Comparison of ENCODE assay signal across 31 cellular contexts in the genomic region with DNA sequence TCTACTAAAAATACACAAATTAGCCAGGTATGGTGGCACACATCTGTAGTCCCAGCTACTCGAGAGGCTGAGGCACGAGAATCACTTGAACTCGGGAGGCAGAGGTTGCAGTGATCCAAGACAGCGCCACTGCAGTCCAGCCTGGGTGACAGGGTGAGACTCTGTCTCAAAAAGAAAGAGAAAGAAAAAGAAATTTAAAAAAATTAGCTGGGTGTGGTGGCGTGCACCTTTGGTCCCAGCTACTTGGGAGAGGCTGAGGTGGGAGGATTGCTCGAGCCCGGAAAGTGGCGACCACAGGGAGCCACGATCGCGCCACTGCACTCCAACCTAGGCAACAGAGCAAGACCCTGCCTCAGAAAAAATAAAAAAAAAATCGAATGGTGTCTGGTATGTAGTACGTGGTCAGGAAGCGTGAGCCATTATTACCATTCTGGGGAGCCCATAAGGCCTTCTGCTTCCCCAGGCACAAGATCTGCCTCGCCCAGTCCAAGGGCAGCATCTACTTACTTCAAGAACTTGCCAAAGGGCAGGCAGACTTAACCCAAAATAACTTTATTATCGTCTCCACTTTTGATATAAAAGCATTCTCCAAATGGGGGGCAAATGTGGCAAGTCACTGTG. TPM values are rescaled to one million over a fixed set of nuclear protein-coding genes. Genes with fewer than 3 reads are reported as not detected.
"Had no signal": no experiment of that assay in that cellular context is flagged by ENCODE, and none has a peak within 500 bp of the region (broad histone marks: within the 10 kb centered on the region; RNA-seq: fewer than 3 reads in every experiment).

No MANE protein-coding gene starts in this region.

- H3K4me3 Mint-ChIP-seq: activated CD4-positive, alpha-beta T cell treated with anti-CD3 and anti-CD28 coated beads, Interleukin-2, amount 10 ng/mL, durations not matched to agents 7 days and 5 days; activated CD8-positive, alpha-beta memory T cell treated with anti-CD3 and anti-CD28 coated beads, Interleukin-2, amount 10 ng/mL, durations not matched to agents 7 days and 5 days; activated naive CD4-positive, alpha-beta T cell treated with anti-CD3 and anti-CD28 coated beads, Interleukin-2, amount 10 ng/mL, durations not matched to agents 7 days and 5 days; activated naive CD8-positive, alpha-beta T cell; activated naive CD8-positive, alpha-beta T cell treated with anti-CD3 and anti-CD28 coated beads, Interleukin-2, amount 50 U/mL, for 24 hours; T-helper 1 cell treated with Interleukin-12 subunit alpha and Interleukin-12 subunit beta and Interleukin-4 antibody, amounts not matched to agents 30 μg/mL and 1 μg/mL, for 36 hours; T-helper 2 cell treated with Interferon-gamma antibody and Interleukin-4, amounts not matched to agents 5 μg/mL and 100 μg/mL, for 36 hours had no signal

- ATAC-seq: activated CD8-positive, alpha-beta memory T cell treated with anti-CD3 and anti-CD28 coated beads, Interleukin-2, amount 10 ng/mL, durations not matched to agents 7 days and 5 days; PC-3 had no signal

- H3K27me3 ChIP-seq: brain microvascular endothelial cell, Peyer's patch, SJSA1 had no signal

- H3K9ac ChIP-seq: SK-N-SH had no signal

- FAIRE-seq: TTC549 had no signal

- H3K4me1 ChIP-seq: Peyer's patch, SJSA1 had no signal

- H3K9me3 ChIP-seq: SK-N-SH had no signal

- H3K27me3 Mint-ChIP-seq: activated CD4-positive, alpha-beta T cell treated with anti-CD3 and anti-CD28 coated beads, Interleukin-2, amount 10 ng/mL, durations not matched to agents 7 days and 5 days; activated CD8-positive, alpha-beta memory T cell treated with anti-CD3 and anti-CD28 coated beads, Interleukin-2, amount 10 ng/mL, durations not matched to agents 7 days and 5 days; activated naive CD4-positive, alpha-beta T cell treated with anti-CD3 and anti-CD28 coated beads, Interleukin-2, amount 10 ng/mL, durations not matched to agents 7 days and 5 days; activated naive CD8-positive, alpha-beta T cell; activated naive CD8-positive, alpha-beta T cell treated with anti-CD3 and anti-CD28 coated beads, Interleukin-2, amount 50 U/mL, for 24 hours had no signal

- DNase-seq: activated CD4-positive, alpha-beta T cell treated with anti-CD3 and anti-CD28 coated beads, Interleukin-2, amount 10 ng/mL, durations not matched to agents 7 days and 5 days; activated CD4-positive, alpha-beta T cell treated with anti-CD3 and anti-CD28 coated beads, Interleukin-2, amount 50 U/mL, for 48 hours; activated CD8-positive, alpha-beta memory T cell treated with anti-CD3 and anti-CD28 coated beads for 24 hours; activated CD8-positive, alpha-beta memory T cell treated with anti-CD3 and anti-CD28 coated beads, Interleukin-2, amount 10 ng/mL, durations not matched to agents 7 days and 5 days; activated CD8-positive, alpha-beta memory T cell treated with anti-CD3 and anti-CD28 coated beads, Interleukin-2, amount 50 U/mL, for 48 hours; activated effector memory CD4-positive, alpha-beta T cell treated with Interleukin-2 at 50 U/mL for 16 hours; activated naive CD4-positive, alpha-beta T cell treated with anti-CD3 and anti-CD28 coated beads, Interleukin-2, amount 10 ng/mL, durations not matched to agents 7 days and 5 days; activated T-cell treated with anti-CD3 and anti-CD28 coated beads, Interleukin-2, amount 50 U/mL, for 48 hours; brain microvascular endothelial cell; central memory CD4-positive, alpha-beta T cell; KG1; NCI-H1092 treated with DMSO at 0.1 percent for 48 hours; NCI-H1417 treated with DMSO at 0.1 percent for 48 hours; NCI-H187 treated with DMSO at 0.1 percent for 48 hours; NCI-H2081 treated with DMSO at 0.1 percent for 48 hours; NCI-H345; NCI-H524 treated with DMSO at 0.1 percent for 48 hours; PC-3; Peyer's patch; RPMI8226; SHP77 treated with DMSO at 0.1 percent for 48 hours; SK-N-SH had no signal

- H3K4me2 ChIP-seq: SK-N-SH had no signal

- H3K36me3 Mint-ChIP-seq: activated CD8-positive, alpha-beta memory T cell treated with anti-CD3 and anti-CD28 coated beads, Interleukin-2, amount 10 ng/mL, durations not matched to agents 7 days and 5 days; activated naive CD4-positive, alpha-beta T cell treated with anti-CD3 and anti-CD28 coated beads, Interleukin-2, amount 10 ng/mL, durations not matched to agents 7 days and 5 days; activated naive CD8-positive, alpha-beta T cell had no signal

- H3K27ac ChIP-seq: brain microvascular endothelial cell, Peyer's patch, SJSA1 had no signal

- H3K4me3 ChIP-seq: Peyer's patch, SJSA1 had no signal

- H3K4me1 Mint-ChIP-seq: activated CD4-positive, alpha-beta T cell treated with anti-CD3 and anti-CD28 coated beads, Interleukin-2, amount 10 ng/mL, durations not matched to agents 7 days and 5 days; activated naive CD4-positive, alpha-beta T cell treated with anti-CD3 and anti-CD28 coated beads, Interleukin-2, amount 10 ng/mL, durations not matched to agents 7 days and 5 days had no signal

- H3K9me2 ChIP-seq: SK-N-SH had no signal

- H3K27ac Mint-ChIP-seq: activated CD4-positive, alpha-beta T cell treated with anti-CD3 and anti-CD28 coated beads, Interleukin-2, amount 10 ng/mL, durations not matched to agents 7 days and 5 days; activated CD8-positive, alpha-beta memory T cell treated with anti-CD3 and anti-CD28 coated beads, Interleukin-2, amount 10 ng/mL, durations not matched to agents 7 days and 5 days; activated naive CD4-positive, alpha-beta T cell treated with anti-CD3 and anti-CD28 coated beads, Interleukin-2, amount 10 ng/mL, durations not matched to agents 7 days and 5 days; activated naive CD8-positive, alpha-beta T cell; activated naive CD8-positive, alpha-beta T cell treated with anti-CD3 and anti-CD28 coated beads, Interleukin-2, amount 50 U/mL, for 24 hours; T-helper 1 cell treated with Interleukin-12 subunit alpha and Interleukin-12 subunit beta and Interleukin-4 antibody, amounts not matched to agents 30 μg/mL and 1 μg/mL, for 36 hours; T-helper 2 cell treated with Interferon-gamma antibody and Interleukin-4, amounts not matched to agents 5 μg/mL and 100 μg/mL, for 36 hours had no signal

- H3K36me3 ChIP-seq: brain microvascular endothelial cell, Peyer's patch, SJSA1 had no signal

RNA-seq across cellular contexts. Expression of a gene that starts 12.4 kb away (rescaled TPM):
- total RNA-seq: activated CD8-positive, alpha-beta memory T cell treated with anti-CD3 and anti-CD28 coated beads, Interleukin-2, amount 10 ng/mL, durations not matched to agents 7 days and 5 days; LHCN-M2; M059J; NCI-H460; PC-3; SJSA1 had no signal
- polyA plus RNA-seq: SK-N-SH had no signal
